ENCODE assay signal across 8 cellular contexts in the genomic region with DNA sequence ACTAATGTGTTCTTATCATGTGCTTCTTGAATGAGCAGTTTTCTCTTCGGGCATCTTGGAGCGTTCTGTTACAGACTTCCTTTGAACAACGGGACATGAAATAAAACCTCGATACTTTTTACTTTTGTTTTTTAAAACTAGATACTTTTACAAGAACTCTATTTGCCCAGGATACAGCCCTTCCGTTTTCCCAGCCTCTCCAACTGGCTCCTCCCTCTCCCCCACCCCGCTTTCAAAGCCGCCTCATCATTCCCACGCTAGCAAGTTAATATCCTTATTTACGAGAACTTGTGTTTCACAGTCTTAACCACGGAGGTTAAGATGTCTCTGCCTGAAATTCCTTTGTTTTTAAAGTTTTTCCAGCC. TPM values are rescaled to one million over a fixed set of nuclear protein-coding genes. Genes with fewer than 3 reads are reported as not detected.
A peak's percentile ranks its signal among the peaks of the same experiment; 100 is the strongest.
DNase-seq lines count a peak whose midpoint lies in the region; ATAC-seq, FAIRE-seq and TF ChIP-seq lines count a peak whose summit lies in the region.

No MANE protein-coding gene starts in this region.

- H3K4me3 Mint-ChIP-seq in activated CD4-positive, alpha-beta T cell treated with anti-CD3 and anti-CD28 coated beads, Interleukin-2, amount 10 ng/mL, durations not matched to agents 7 days and 5 days, result peak overlapping the region; percentile 82

- H3K27ac Mint-ChIP-seq in activated CD4-positive, alpha-beta T cell treated with anti-CD3 and anti-CD28 coated beads, Interleukin-2, amount 10 ng/mL, durations not matched to agents 7 days and 5 days, result no peak overlapping the region

- intact Hi-C loops in ascending aorta (cut with DNase I), result loop anchor here (1.0 to 5.0 kb wide), 2 partner anchors 182 to 1765 kb away; partner anchors contain the start of genes RARS2 and SYNCRIP

- H3K4me1 ChIP-seq in ascending aorta, result no peaks in the 10 kb centered on the region
- peaks cover 3 to 6% (median 5%) of the 10 kb centered on the region in 3 donors for H3K4me1 ChIP-seq in skeletal muscle tissue (ENCODE audit: control insufficient read depth in 3 of 3, insufficient read depth in 3 of 3, low read length in 3 of 3)

- H3K4me3 ChIP-seq in ascending aorta (peak overlapping the region; percentile 84 to 93), iPS-11a (ENCODE audit: low read depth, low read length) (peak overlapping the region; percentile 92), skeletal muscle tissue (ENCODE audit: low read length in 3 of 3) (peak overlapping the region; percentile 83 to 92 (median 85))

- no peaks in the 10 kb centered on the region for H3K36me3 Mint-ChIP-seq in activated CD4-positive, alpha-beta T cell treated with anti-CD3 and anti-CD28 coated beads, Interleukin-2, amount 10 ng/mL, durations not matched to agents 7 days and 5 days (ENCODE audit: low read depth)

- no peaks in the 10 kb centered on the region for H3K36me3 ChIP-seq in ascending aorta
- no peaks in the 10 kb centered on the region for H3K36me3 ChIP-seq in skeletal muscle tissue (ENCODE audit: control insufficient read depth in 3 of 3, insufficient read depth in 3 of 3, low read length in 3 of 3)

- H3K4me1 Mint-ChIP-seq in activated CD4-positive, alpha-beta T cell treated with anti-CD3 and anti-CD28 coated beads, Interleukin-2, amount 10 ng/mL, durations not matched to agents 7 days and 5 days, result peaks cover 9% of the 10 kb centered on the region

- CTCF ChIA-PET in activated CD4-positive, alpha-beta T cell treated with anti-CD3 and anti-CD28 coated beads, Interleukin-2, amount 10 ng/mL, durations not matched to agents 7 days and 5 days (lab: Charles Lee), result no interaction called here

- POLR2A ChIA-PET in activated CD4-positive, alpha-beta T cell treated with anti-CD3 and anti-CD28 coated beads, Interleukin-2, amount 10 ng/mL, durations not matched to agents 7 days and 5 days (lab: Charles Lee), result interaction anchor here (0.6 kb wide), 1 partner anchor 1507 kb away, joined by 12 read pairs; no protein-coding TSS in a partner anchor

- peaks cover 31% of the 10 kb centered on the region for H3K27me3 Mint-ChIP-seq in activated CD4-positive, alpha-beta T cell treated with anti-CD3 and anti-CD28 coated beads, Interleukin-2, amount 10 ng/mL, durations not matched to agents 7 days and 5 days

- ATAC-seq in HG02642 (IDR thresholded peaks at IDR 0.05; ENCODE audit: poor library complexity, unreplicated experiment), result peak; percentile 23

- TF ChIP-seq CTCF in ascending aorta (IDR thresholded peaks at IDR 0.05), result no peak

- DNase-seq in activated CD4-positive, alpha-beta T cell treated with anti-CD3 and anti-CD28 coated beads, Interleukin-2, amount 10 ng/mL, durations not matched to agents 7 days and 5 days, result no peak
- DNase-seq in activated CD4-positive, alpha-beta T cell treated with anti-CD3 and anti-CD28 coated beads, Interleukin-2, amount 50 U/mL, for 48 hours, result no peak
- DNase-seq in NCI-H226 (peak; percentile 18), ascending aorta (ENCODE audit: low spot score in 2 of 2) (no peak), GM19239 (ENCODE audit: insufficient read length, low spot score) (no peak)

- no peaks in the 10 kb centered on the region for H3K27me3 ChIP-seq in ascending aorta
- no peaks in the 10 kb centered on the region for H3K27me3 ChIP-seq in skeletal muscle tissue (ENCODE audit: control insufficient read depth in 3 of 3, insufficient read depth in 3 of 3, low read length in 3 of 3)

- peak overlapping the region in 2 of 3 donors; percentile 40 to 55 for H3K9ac ChIP-seq in skeletal muscle tissue (ENCODE audit: low read depth in 1 of 3, low read length in 3 of 3)

- H3K9me3 ChIP-seq in ascending aorta, result no peaks in the 10 kb centered on the region
- no peaks in the 10 kb centered on the region for H3K9me3 ChIP-seq in skeletal muscle tissue (ENCODE audit: control insufficient read depth in 3 of 3, low read length in 3 of 3)

- H3K27ac ChIP-seq in ascending aorta (peak overlapping the region; percentile 75 to 83), skeletal muscle tissue (ENCODE audit: low read depth, low read length) (peak overlapping the region; percentile 61)

- H3K9me3 Mint-ChIP-seq in activated CD4-positive, alpha-beta T cell treated with anti-CD3 and anti-CD28 coated beads, Interleukin-2, amount 10 ng/mL, durations not matched to agents 7 days and 5 days, result no peaks in the 10 kb centered on the region

- FAIRE-seq in GM19239 (lab: Jason Lieb, UNC), result no peak

RNA-seq across cellular contexts. Expression of gene CFAP206, which starts 0.3 kb away (rescaled TPM):
- total RNA-seq in activated CD4-positive, alpha-beta T cell treated with anti-CD3 and anti-CD28 coated beads, Interleukin-2, amount 10 ng/mL, durations not matched to agents 7 days and 5 days, result not detected
- total RNA-seq in ascending aorta (1.4 TPM), skeletal muscle tissue (not detected)
